ENCODE assay signal across 9 cellular contexts in genomic region chr4:169604131-169604900, GRCh38. TPM values are rescaled to one million over a fixed set of nuclear protein-coding genes. Genes with fewer than 3 reads are reported as not detected.
DNase-seq lines count a peak whose midpoint lies in the region; ATAC-seq lines count a peak whose summit lies in the region.
"Had no signal": no experiment of that assay in that cellular context is flagged by ENCODE, and none has a peak within 500 bp of the region (broad histone marks: within the 10 kb centered on the region; RNA-seq: fewer than 3 reads in every experiment).

No MANE protein-coding gene starts in this region.

- H3K4me1 Mint-ChIP-seq in activated CD4-positive, alpha-beta T cell treated with anti-CD3 and anti-CD28 coated beads, Interleukin-2, amount 10 ng/mL, durations not matched to agents 24 days and 14 days = peaks cover 20% of the 10 kb centered on the region
- peaks cover 28% of the 10 kb centered on the region for H3K4me1 Mint-ChIP-seq in activated CD8-positive, alpha-beta T cell treated with anti-CD3 and anti-CD28 coated beads, Interleukin-2, amount 10 ng/mL, durations not matched to agents 7 days and 5 days (ENCODE audit: low read depth)
- peaks cover 29% of the 10 kb centered on the region for H3K4me1 Mint-ChIP-seq in activated T-helper 1 cell treated with anti-CD3 and anti-CD28 coated beads, Interleukin-12 subunit alpha, Interleukin-12 subunit beta, Interleukin-2, Interleukin-4 antibody, amounts not matched to agents 30 ng/mL and 10 ng/mL and 1 ng/mL, durations not matched to agents 14 hours and 24 hours and 36 hours (ENCODE audit: low read depth)

- H3K36me3 Mint-ChIP-seq in activated CD4-positive, alpha-beta T cell treated with anti-CD3 and anti-CD28 coated beads, Interleukin-2, amount 10 ng/mL, durations not matched to agents 24 days and 14 days (ENCODE audit: low read depth) = peaks cover 11% of the 10 kb centered on the region
- peaks cover 24% of the 10 kb centered on the region for H3K36me3 Mint-ChIP-seq in activated CD8-positive, alpha-beta T cell treated with anti-CD3 and anti-CD28 coated beads, Interleukin-2, amount 10 ng/mL, durations not matched to agents 7 days and 5 days (ENCODE audit: low read depth)
- H3K36me3 Mint-ChIP-seq in activated T-helper 1 cell treated with anti-CD3 and anti-CD28 coated beads, Interleukin-12 subunit alpha, Interleukin-12 subunit beta, Interleukin-2, Interleukin-4 antibody, amounts not matched to agents 30 ng/mL and 10 ng/mL and 1 ng/mL, durations not matched to agents 14 hours and 24 hours and 36 hours (ENCODE audit: low read depth) = peaks cover 15% of the 10 kb centered on the region

- intact Hi-C loops in activated CD4-positive, alpha-beta T cell treated with anti-CD3 and anti-CD28 coated beads, Interleukin-2, amount 10 ng/mL, durations not matched to agents 24 days and 14 days (cut with micrococcal nuclease) = no loop called here
- intact Hi-C loops in posterior vena cava (cut with DNase I) = no loop called here
- intact Hi-C loops in activated T-helper 1 cell treated with anti-CD3 and anti-CD28 coated beads, Interleukin-12 subunit alpha, Interleukin-12 subunit beta, Interleukin-2, Interleukin-4 antibody, amounts not matched to agents 30 ng/mL and 10 ng/mL and 1 ng/mL, durations not matched to agents 14 hours and 24 hours and 36 hours (cut with micrococcal nuclease) = loop anchor here (1.0 kb wide), 1 partner anchor 8 kb away; the partner anchor contains the start of gene NEK1

- H3K4me3 Mint-ChIP-seq in activated CD4-positive, alpha-beta T cell treated with anti-CD3 and anti-CD28 coated beads, Interleukin-2, amount 10 ng/mL, durations not matched to agents 24 days and 14 days = no peak overlapping the region
- H3K4me3 Mint-ChIP-seq in activated CD8-positive, alpha-beta T cell treated with anti-CD3 and anti-CD28 coated beads, Interleukin-2, amount 10 ng/mL, durations not matched to agents 7 days and 5 days = no peak overlapping the region
- H3K4me3 Mint-ChIP-seq in activated T-helper 1 cell treated with anti-CD3 and anti-CD28 coated beads, Interleukin-12 subunit alpha, Interleukin-12 subunit beta, Interleukin-2, Interleukin-4 antibody, amounts not matched to agents 30 ng/mL and 10 ng/mL and 1 ng/mL, durations not matched to agents 14 hours and 24 hours and 36 hours = no peak overlapping the region
- H3K4me3 Mint-ChIP-seq: activated B cell treated with CpG ODN at 0.5 μM for 24 hours had no signal

- CTCF ChIA-PET in activated CD8-positive, alpha-beta T cell treated with anti-CD3 and anti-CD28 coated beads, Interleukin-2, amount 10 ng/mL, durations not matched to agents 7 days and 5 days (lab: Charles Lee) = interaction anchor here (1.0 to 1.6 kb wide), 3 partner anchors 8 to 15 kb away, joined by 3 to 7 read pairs (median 4); partner anchors contain the start of genes CLCN3 and NEK1

- peak; percentile 65 for ATAC-seq in HG03135 (IDR thresholded peaks at IDR 0.05; ENCODE audit: unreplicated experiment)
- ATAC-seq in activated CD8-positive, alpha-beta T cell treated with anti-CD3 and anti-CD28 coated beads, Interleukin-2, amount 10 ng/mL, durations not matched to agents 7 days and 5 days = peak; percentile 84

- POLR2A ChIA-PET in activated CD8-positive, alpha-beta T cell treated with anti-CD3 and anti-CD28 coated beads, Interleukin-2, amount 10 ng/mL, durations not matched to agents 7 days and 5 days (lab: Charles Lee) = interaction anchor here (1.3 kb wide), 1 partner anchor 55 kb away, joined by 3 read pairs; no protein-coding TSS in a partner anchor

- DNase-seq in activated CD4-positive, alpha-beta T cell treated with anti-CD3 and anti-CD28 coated beads, Interleukin-2, amount 10 ng/mL, durations not matched to agents 24 days and 14 days = no peak
- DNase-seq in activated CD4-positive, alpha-beta T cell treated with anti-CD3 and anti-CD28 coated beads, Interleukin-2, amount 50 U/mL, for 4 hours = no peak
- DNase-seq in activated CD8-positive, alpha-beta T cell treated with anti-CD3 and anti-CD28 coated beads, Interleukin-2, amount 10 ng/mL, durations not matched to agents 7 days and 5 days = peak; percentile 40
- DNase-seq in myocyte (ENCODE audit: low read depth) = peak; percentile 74
- DNase-seq in NCI-H1105 treated with DMSO at 0.1 percent for 48 hours (lab: John Stamatoyannopoulos, UW) = no peak
- no peak for DNase-seq in posterior vena cava (ENCODE audit: low spot score)
- no peak for DNase-seq in activated T-helper 1 cell treated with anti-CD3 and anti-CD28 coated beads, Interleukin-12 subunit alpha, Interleukin-12 subunit beta, Interleukin-2, Interleukin-4 antibody, amounts not matched to agents 30 ng/mL and 10 ng/mL and 1 ng/mL, durations not matched to agents 14 hours and 24 hours and 36 hours (ENCODE audit: low spot score)
- DNase-seq: activated B cell treated with CpG ODN at 0.5 μM for 24 hours had no signal

- no peaks in the 10 kb centered on the region for H3K9me3 Mint-ChIP-seq in activated CD4-positive, alpha-beta T cell treated with anti-CD3 and anti-CD28 coated beads, Interleukin-2, amount 10 ng/mL, durations not matched to agents 24 days and 14 days
- H3K9me3 Mint-ChIP-seq in activated CD8-positive, alpha-beta T cell treated with anti-CD3 and anti-CD28 coated beads, Interleukin-2, amount 10 ng/mL, durations not matched to agents 7 days and 5 days (ENCODE audit: insufficient read depth) = no peaks in the 10 kb centered on the region
- no peaks in the 10 kb centered on the region for H3K9me3 Mint-ChIP-seq in activated T-helper 1 cell treated with anti-CD3 and anti-CD28 coated beads, Interleukin-12 subunit alpha, Interleukin-12 subunit beta, Interleukin-2, Interleukin-4 antibody, amounts not matched to agents 30 ng/mL and 10 ng/mL and 1 ng/mL, durations not matched to agents 14 hours and 24 hours and 36 hours
- H3K9me3 Mint-ChIP-seq: activated B cell treated with CpG ODN at 0.5 μM for 24 hours had no signal

- no peaks in the 10 kb centered on the region for H3K27me3 Mint-ChIP-seq in activated CD4-positive, alpha-beta T cell treated with anti-CD3 and anti-CD28 coated beads, Interleukin-2, amount 10 ng/mL, durations not matched to agents 24 days and 14 days
- H3K27me3 Mint-ChIP-seq in activated CD8-positive, alpha-beta T cell treated with anti-CD3 and anti-CD28 coated beads, Interleukin-2, amount 10 ng/mL, durations not matched to agents 7 days and 5 days (ENCODE audit: low read depth) = no peaks in the 10 kb centered on the region
- no peaks in the 10 kb centered on the region for H3K27me3 Mint-ChIP-seq in activated T-helper 1 cell treated with anti-CD3 and anti-CD28 coated beads, Interleukin-12 subunit alpha, Interleukin-12 subunit beta, Interleukin-2, Interleukin-4 antibody, amounts not matched to agents 30 ng/mL and 10 ng/mL and 1 ng/mL, durations not matched to agents 14 hours and 24 hours and 36 hours (ENCODE audit: insufficient read depth)
- H3K27me3 Mint-ChIP-seq: activated B cell treated with CpG ODN at 0.5 μM for 24 hours had no signal

- H3K27ac Mint-ChIP-seq in activated CD4-positive, alpha-beta T cell treated with anti-CD3 and anti-CD28 coated beads, Interleukin-2, amount 10 ng/mL, durations not matched to agents 24 days and 14 days = peak overlapping the region; percentile 6
- H3K27ac Mint-ChIP-seq in activated CD8-positive, alpha-beta T cell treated with anti-CD3 and anti-CD28 coated beads, Interleukin-2, amount 10 ng/mL, durations not matched to agents 7 days and 5 days = no peak overlapping the region
- H3K27ac Mint-ChIP-seq in activated T-helper 1 cell treated with anti-CD3 and anti-CD28 coated beads, Interleukin-12 subunit alpha, Interleukin-12 subunit beta, Interleukin-2, Interleukin-4 antibody, amounts not matched to agents 30 ng/mL and 10 ng/mL and 1 ng/mL, durations not matched to agents 14 hours and 24 hours and 36 hours = no peak overlapping the region
- H3K27ac Mint-ChIP-seq: activated B cell treated with CpG ODN at 0.5 μM for 24 hours had no signal

RNA-seq across cellular contexts. Expression of gene NEK1, which starts 8.1 kb away (rescaled TPM):
- total RNA-seq in activated CD4-positive, alpha-beta T cell treated with anti-CD3 and anti-CD28 coated beads, Interleukin-2, amount 10 ng/mL, durations not matched to agents 24 days and 14 days = 8.6 and 11.1 TPM in 2 replicates
- 10 to 100 TPM; 15.7 to 16.7 TPM for total RNA-seq in activated CD8-positive, alpha-beta T cell treated with anti-CD3 and anti-CD28 coated beads, Interleukin-2, amount 10 ng/mL, durations not matched to agents 7 days and 5 days
- total RNA-seq in myocyte (11.2 and 11.8 TPM in 2 replicates), posterior vena cava (10 to 100 TPM; 19.2 to 19.9 TPM)
- 4.6 TPM for polyA plus RNA-seq in myocyte (2012)
- total RNA-seq in activated T-helper 1 cell treated with anti-CD3 and anti-CD28 coated beads, Interleukin-12 subunit alpha, Interleukin-12 subunit beta, Interleukin-2, Interleukin-4 antibody, amounts not matched to agents 30 ng/mL and 10 ng/mL and 1 ng/mL, durations not matched to agents 14 hours and 24 hours and 36 hours = 9.1 and 11.6 TPM in 2 replicates

RNA-seq across cellular contexts. Expression of gene CLCN3, which starts 16.1 kb away (rescaled TPM):
- total RNA-seq in activated CD4-positive, alpha-beta T cell treated with anti-CD3 and anti-CD28 coated beads, Interleukin-2, amount 10 ng/mL, durations not matched to agents 24 days and 14 days = 26.6 and 28.1 TPM in 2 replicates
- 10 to 100 TPM; 23.4 to 25.2 TPM for total RNA-seq in activated CD8-positive, alpha-beta T cell treated with anti-CD3 and anti-CD28 coated beads, Interleukin-2, amount 10 ng/mL, durations not matched to agents 7 days and 5 days
- 25.1 and 32.6 TPM in 2 replicates for total RNA-seq in myocyte
- polyA plus RNA-seq in myocyte (2012) = 20.1 TPM
- total RNA-seq in posterior vena cava = 10 to 100 TPM; 17.0 to 23.3 TPM
- 29.4 and 30.2 TPM in 2 replicates for total RNA-seq in activated T-helper 1 cell treated with anti-CD3 and anti-CD28 coated beads, Interleukin-12 subunit alpha, Interleukin-12 subunit beta, Interleukin-2, Interleukin-4 antibody, amounts not matched to agents 30 ng/mL and 10 ng/mL and 1 ng/mL, durations not matched to agents 14 hours and 24 hours and 36 hours

Comparison
In these comparisons a context has a peak if more than half of its experiments do, and no peak if none do; other contexts are left out.
1. DNase-seq: peak in activated CD8-positive, alpha-beta T cell treated with anti-CD3 and anti-CD28 coated beads, Interleukin-2, amount 10 ng/mL, durations not matched to agents 7 days and 5 days (single experiment) and myocyte (single experiment); none in activated CD4-positive, alpha-beta T cell treated with anti-CD3 and anti-CD28 coated beads, Interleukin-2, amount 10 ng/mL, durations not matched to agents 24 days and 14 days (single experiment), activated CD4-positive, alpha-beta T cell treated with anti-CD3 and anti-CD28 coated beads, Interleukin-2, amount 50 U/mL, for 4 hours (0 of 2), NCI-H1105 treated with DMSO at 0.1 percent for 48 hours (single experiment), posterior vena cava (single experiment) and activated T-helper 1 cell treated with anti-CD3 and anti-CD28 coated beads, Interleukin-12 subunit alpha, Interleukin-12 subunit beta, Interleukin-2, Interleukin-4 antibody, amounts not matched to agents 30 ng/mL and 10 ng/mL and 1 ng/mL, durations not matched to agents 14 hours and 24 hours and 36 hours (single experiment).